In genomic region chr2:85255813-85256581, GRCh38 we compare ENCODE assay signal across 9 cellular contexts.
DNase-seq lines count a peak whose midpoint lies in the region; ATAC-seq and TF ChIP-seq lines count a peak whose summit lies in the region.
"Had no signal": no experiment of that assay in that cellular context is flagged by ENCODE, and none has a peak within 500 bp of the region (broad histone marks: within the 10 kb centered on the region; RNA-seq: fewer than 3 reads in every experiment).

No MANE protein-coding gene starts in this region.

- no TSS peak for BruUV-seq in Panc1 (replicated peaks; lab: Mats Ljungman, UMichigan)

- no peaks in the 10 kb centered on the region; the same call in 1 of the 2 replicates for H3K36me3 ChIP-seq in Panc1 (ENCODE audit: control insufficient read depth, insufficient read depth, low read length)
- no peaks in the 10 kb centered on the region for H3K36me3 ChIP-seq in neural progenitor cell

- intact Hi-C loops in Panc1 (cut with micrococcal nuclease; ENCODE audit: unreplicated experiment), result no loop called here

- H3F3A ChIP-seq in neural progenitor cell (ENCODE audit: low read depth), result peaks cover 66% of the 10 kb centered on the region

- H3K9me3 Mint-ChIP-seq in neural progenitor cell, result no peaks in the 10 kb centered on the region
- H3K9me3 Mint-ChIP-seq: activated CD8-positive, alpha-beta T cell treated with anti-CD3 and anti-CD28 coated beads for 36 hours had no signal

- peaks cover 83% of the 10 kb centered on the region for H3K4me1 Mint-ChIP-seq in neural progenitor cell

- peaks cover 3% of the 10 kb centered on the region for H3K36me3 Mint-ChIP-seq in neural progenitor cell

- H3K4me3 Mint-ChIP-seq in neural progenitor cell, result peak overlapping the region; percentile 84
- H3K4me3 Mint-ChIP-seq: activated CD8-positive, alpha-beta T cell treated with anti-CD3 and anti-CD28 coated beads for 36 hours had no signal

- no peak overlapping the region for H3K4me3 ChIP-seq in Panc1 (ENCODE audit: low read depth in 2 of 2, low read length in 2 of 2)
- H3K4me3 ChIP-seq in fibroblast of the aortic adventitia (ENCODE audit: low read depth, low read length), result peak overlapping the region; percentile 40
- peak overlapping the region; percentile 31 for H3K4me3 ChIP-seq in neural progenitor cell

- ATAC-seq in Panc1 (0 out of 2 replicates have a peak, but pooled peaks have one; percentile 11), GM18861 (IDR thresholded peaks at IDR 0.05; ENCODE audit: unreplicated experiment) (no peak)
- ATAC-seq: activated CD8-positive, alpha-beta T cell treated with anti-CD3 and anti-CD28 coated beads for 36 hours had no signal

- no peak overlapping the region for H3K9ac ChIP-seq in neural progenitor cell

- POLR2A ChIA-PET in Panc1 (lab: Charles Lee), result interaction anchor here (1.0 kb wide), 1 partner anchor 330 kb away, joined by 4 read pairs; no protein-coding TSS in a partner anchor
- POLR2A ChIA-PET in HEK293T (lab: Yijun Ruan, JAX), result no interaction called here

- peaks cover 7% of the 10 kb centered on the region for H3K27me3 Mint-ChIP-seq in neural progenitor cell (ENCODE audit: insufficient read depth, low read depth)
- H3K27me3 Mint-ChIP-seq: activated CD8-positive, alpha-beta T cell treated with anti-CD3 and anti-CD28 coated beads for 36 hours had no signal

- no peak for TF ChIP-seq CTCF in Panc1 (IDR thresholded peaks at IDR 0.05)
- TF ChIP-seq CTCF in fibroblast of the aortic adventitia (IDR thresholded peaks at IDR 0.05; ENCODE audit: insufficient read depth, low read length), result no peak
- TF ChIP-seq CTCF in neural progenitor cell (IDR thresholded peaks at IDR 0.05), result no peak

- CTCF ChIA-PET in Panc1 (lab: Charles Lee) (interaction anchor here (1.5 kb wide), 1 partner anchor 11 kb away, joined by 6 read pairs; no protein-coding TSS in a partner anchor), HEK293T (lab: Yijun Ruan, JAX) (interaction anchor here (0.7 to 1.5 kb wide), 2 partner anchors 10 to 29 kb away, joined by 5 to 6 read pairs; no protein-coding TSS in a partner anchor)

- H2AFZ ChIP-seq in neural progenitor cell (replicated peaks), result no peak overlapping the region

- peak overlapping the region; percentile 76 for H3K4me2 ChIP-seq in neural progenitor cell

- peak; percentile 38 for DNase-seq in AG08395 (ENCODE audit: low spot score)
- DNase-seq in Panc1 (ENCODE audit: low read depth, low spot score), result no peak
- peak; percentile 66 for DNase-seq in fibroblast of the aortic adventitia (ENCODE audit: low read depth)
- peak; percentile 98 for DNase-seq in neural progenitor cell (ENCODE audit: low spot score)
- no peak for DNase-seq in DMS 273 (lab: John Stamatoyannopoulos, UW; ENCODE audit: unreplicated experiment)
- no peak for DNase-seq in MV-4-11 (lab: John Stamatoyannopoulos, UW)
- no peak for DNase-seq in HEK293T (ENCODE audit: extremely low spot score)
- DNase-seq: activated CD8-positive, alpha-beta T cell treated with anti-CD3 and anti-CD28 coated beads for 36 hours had no signal

- H3K27ac Mint-ChIP-seq in neural progenitor cell, result peak overlapping the region; percentile 99
- H3K27ac Mint-ChIP-seq: activated CD8-positive, alpha-beta T cell treated with anti-CD3 and anti-CD28 coated beads for 36 hours had no signal

- H3K27me3 ChIP-seq in Panc1 (ENCODE audit: control insufficient read depth, insufficient read depth, low read length), result no peaks in the 10 kb centered on the region
- H3K27me3 ChIP-seq in neural progenitor cell, result no peaks in the 10 kb centered on the region

- peaks cover 15% of the 10 kb centered on the region for H4K20me1 ChIP-seq in neural progenitor cell (ENCODE audit: low read depth)

- H3K9me3 ChIP-seq in Panc1 (ENCODE audit: control insufficient read depth, insufficient read depth, low read depth, low read length) (no peaks in the 10 kb centered on the region), neural progenitor cell (ENCODE audit: low read depth) (no peaks in the 10 kb centered on the region)

- H3K27ac ChIP-seq in Panc1 (ENCODE audit: low read length), result peak overlapping the region; percentile 93
- H3K27ac ChIP-seq in neural progenitor cell, result peak overlapping the region; percentile 98

- peaks cover 93% of the 10 kb centered on the region for H3K4me1 ChIP-seq in Panc1 (ENCODE audit: control insufficient read depth, insufficient read depth, low read length)
- H3K4me1 ChIP-seq in neural progenitor cell, result peaks cover 84% of the 10 kb centered on the region

- in situ Hi-C loops in Panc1 (cut with HindIII; ENCODE audit: low pct_unique_long_range_greater_than_20kb, low sequenced_read_pairs), result no loop called here

- H3K79me2 ChIP-seq in neural progenitor cell (ENCODE audit: low read depth), result peaks cover 40% of the 10 kb centered on the region

TF ChIP-seq in HEK293T, 16 proteins besides CTCF, POLR2A, EP300 and RAD21:
- no peak for TF ChIP-seq LEF1 (IDR thresholded peaks at IDR 0.05; ENCODE audit: borderline replicate concordance)
- TF ChIP-seq PKNOX1 (IDR thresholded peaks at IDR 0.05), result no peak
- TF ChIP-seq SP1 (IDR thresholded peaks at IDR 0.05), result no peak
- TF ChIP-seq NFRKB (IDR thresholded peaks at IDR 0.05), result no peak
- no peak for TF ChIP-seq SUZ12 (IDR thresholded peaks at IDR 0.05)
- TF ChIP-seq BHLHE40 (IDR thresholded peaks at IDR 0.05; ENCODE audit: borderline replicate concordance), result no peak
- TF ChIP-seq HDGF (IDR thresholded peaks at IDR 0.05; ENCODE audit: borderline replicate concordance), result no peak
- no peak for TF ChIP-seq CTBP1 (IDR thresholded peaks at IDR 0.05; ENCODE audit: borderline replicate concordance)
- no peak for TF ChIP-seq TARDBP (IDR thresholded peaks at IDR 0.05)
- no peak for TF ChIP-seq ELF4 (IDR thresholded peaks at IDR 0.05)
- TF ChIP-seq ZNF384 (IDR thresholded peaks at IDR 0.05), result no peak
- no peak for TF ChIP-seq L3MBTL2 (conservative IDR thresholded peaks at IDR 0.05)
- no peak for TF ChIP-seq FOXK2 (IDR thresholded peaks at IDR 0.05)

Comparison
In these comparisons a context has a peak if more than half of its experiments do, and no peak if none do; other contexts are left out.
1. DNase-seq: peak in AG08395 (single experiment), fibroblast of the aortic adventitia (single experiment) and neural progenitor cell (single experiment); none in Panc1 (single experiment), DMS 273 (single experiment), MV-4-11 (single experiment) and HEK293T (single experiment).
2. H3K4me3 ChIP-seq: peak in fibroblast of the aortic adventitia (single experiment) and neural progenitor cell (single experiment); none in Panc1 (0 of 2).